ENCODE assay signal across 1 cellular context in the genomic region with DNA sequence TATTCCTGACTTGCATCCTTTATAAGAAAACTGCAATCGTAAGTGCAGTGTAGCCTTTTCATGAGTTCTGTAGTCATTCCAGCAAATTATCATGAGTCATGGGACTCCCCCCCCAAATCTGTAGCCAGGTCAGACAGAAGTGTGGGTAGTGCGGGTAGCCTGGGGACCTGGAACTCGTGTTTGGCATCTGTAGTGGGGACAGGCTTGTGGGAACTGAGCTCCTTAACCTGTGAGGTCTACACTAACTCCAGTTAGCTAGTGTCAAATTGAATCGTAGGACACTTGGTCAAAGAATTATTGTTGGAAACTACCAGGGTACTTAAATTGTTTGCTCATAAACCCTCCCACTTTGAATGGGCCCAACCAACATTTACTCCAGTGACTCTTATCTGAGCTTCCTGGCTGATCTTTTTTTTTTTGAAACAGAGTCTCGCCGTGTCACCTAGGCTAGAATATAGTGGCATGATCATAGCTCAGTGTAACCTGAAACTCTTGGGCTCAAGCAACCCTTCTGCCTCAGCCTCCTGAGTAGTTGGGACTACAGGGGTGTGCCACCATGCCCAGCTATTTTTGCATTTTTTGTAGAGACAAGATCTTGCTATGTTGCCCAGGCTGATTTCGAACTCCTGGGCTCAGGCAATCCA.
TF ChIP-seq lines count a peak whose summit lies in the region.

No MANE protein-coding gene starts in this region.

TF ChIP-seq in HCT116, 20 proteins besides CTCF, POLR2A, EP300 and RAD21:
- TF ChIP-seq, protein P1, sequence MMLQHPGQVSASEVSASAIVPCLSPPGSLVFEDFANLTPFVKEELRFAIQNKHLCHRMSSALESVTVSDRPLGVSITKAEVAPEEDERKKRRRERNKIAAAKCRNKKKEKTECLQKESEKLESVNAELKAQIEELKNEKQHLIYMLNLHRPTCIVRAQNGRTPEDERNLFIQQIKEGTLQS (IDR thresholded peaks at IDR 0.05): no peak
- TF ChIP-seq EZH2phosphoT487 (IDR thresholded peaks at IDR 0.05; ENCODE audit: borderline replicate concordance) (no peak), ZNF274 (IDR thresholded peaks at IDR 0.05; ENCODE audit: low read depth, low read length) (no peak), YY1 (IDR thresholded peaks at IDR 0.05; ENCODE audit: extremely low read depth, insufficient replicate concordance, low read depth, low read length) (no peak), SP1 (IDR thresholded peaks at IDR 0.05; ENCODE audit: low read depth) (no peak), SIN3A (IDR thresholded peaks at IDR 0.05; ENCODE audit: low read depth) (no peak), EGR1 (IDR thresholded peaks at IDR 0.05; ENCODE audit: low read depth) (no peak), TCF7L2 (IDR thresholded peaks at IDR 0.05; ENCODE audit: borderline replicate concordance, extremely low read depth, insufficient read depth, insufficient read length) (no peak), CEBPB (IDR thresholded peaks at IDR 0.05; ENCODE audit: low read depth) (no peak), FOSL1 (IDR thresholded peaks at IDR 0.05; ENCODE audit: low read depth) (no peak)
- TF ChIP-seq, protein P2, sequence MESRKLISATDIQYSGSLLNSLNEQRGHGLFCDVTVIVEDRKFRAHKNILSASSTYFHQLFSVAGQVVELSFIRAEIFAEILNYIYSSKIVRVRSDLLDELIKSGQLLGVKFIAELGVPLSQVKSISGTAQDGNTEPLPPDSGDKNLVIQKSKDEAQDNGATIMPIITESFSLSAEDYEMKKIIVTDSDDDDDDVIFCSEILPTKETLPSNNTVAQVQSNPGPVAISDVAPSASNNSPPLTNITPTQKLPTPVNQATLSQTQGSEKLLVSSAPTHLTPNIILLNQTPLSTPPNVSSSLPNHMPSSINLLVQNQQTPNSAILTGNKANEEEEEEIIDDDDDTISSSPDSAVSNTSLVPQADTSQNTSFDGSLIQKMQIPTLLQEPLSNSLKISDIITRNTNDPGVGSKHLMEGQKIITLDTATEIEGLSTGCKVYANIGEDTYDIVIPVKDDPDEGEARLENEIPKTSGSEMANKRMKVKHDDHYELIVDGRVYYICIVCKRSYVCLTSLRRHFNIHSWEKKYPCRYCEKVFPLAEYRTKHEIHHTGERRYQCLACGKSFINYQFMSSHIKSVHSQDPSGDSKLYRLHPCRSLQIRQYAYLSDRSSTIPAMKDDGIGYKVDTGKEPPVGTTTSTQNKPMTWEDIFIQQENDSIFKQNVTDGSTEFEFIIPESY (IDR thresholded peaks at IDR 0.05; ENCODE audit: extremely low read depth, insufficient replicate concordance, low read length): no peak
- TF ChIP-seq, protein P3, sequence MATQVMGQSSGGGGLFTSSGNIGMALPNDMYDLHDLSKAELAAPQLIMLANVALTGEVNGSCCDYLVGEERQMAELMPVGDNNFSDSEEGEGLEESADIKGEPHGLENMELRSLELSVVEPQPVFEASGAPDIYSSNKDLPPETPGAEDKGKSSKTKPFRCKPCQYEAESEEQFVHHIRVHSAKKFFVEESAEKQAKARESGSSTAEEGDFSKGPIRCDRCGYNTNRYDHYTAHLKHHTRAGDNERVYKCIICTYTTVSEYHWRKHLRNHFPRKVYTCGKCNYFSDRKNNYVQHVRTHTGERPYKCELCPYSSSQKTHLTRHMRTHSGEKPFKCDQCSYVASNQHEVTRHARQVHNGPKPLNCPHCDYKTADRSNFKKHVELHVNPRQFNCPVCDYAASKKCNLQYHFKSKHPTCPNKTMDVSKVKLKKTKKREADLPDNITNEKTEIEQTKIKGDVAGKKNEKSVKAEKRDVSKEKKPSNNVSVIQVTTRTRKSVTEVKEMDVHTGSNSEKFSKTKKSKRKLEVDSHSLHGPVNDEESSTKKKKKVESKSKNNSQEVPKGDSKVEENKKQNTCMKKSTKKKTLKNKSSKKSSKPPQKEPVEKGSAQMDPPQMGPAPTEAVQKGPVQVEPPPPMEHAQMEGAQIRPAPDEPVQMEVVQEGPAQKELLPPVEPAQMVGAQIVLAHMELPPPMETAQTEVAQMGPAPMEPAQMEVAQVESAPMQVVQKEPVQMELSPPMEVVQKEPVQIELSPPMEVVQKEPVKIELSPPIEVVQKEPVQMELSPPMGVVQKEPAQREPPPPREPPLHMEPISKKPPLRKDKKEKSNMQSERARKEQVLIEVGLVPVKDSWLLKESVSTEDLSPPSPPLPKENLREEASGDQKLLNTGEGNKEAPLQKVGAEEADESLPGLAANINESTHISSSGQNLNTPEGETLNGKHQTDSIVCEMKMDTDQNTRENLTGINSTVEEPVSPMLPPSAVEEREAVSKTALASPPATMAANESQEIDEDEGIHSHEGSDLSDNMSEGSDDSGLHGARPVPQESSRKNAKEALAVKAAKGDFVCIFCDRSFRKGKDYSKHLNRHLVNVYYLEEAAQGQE (IDR thresholded peaks at IDR 0.05; ENCODE audit: low read depth): no peak
